Comparison of ENCODE assay signal across 1 cellular context in the genomic region with DNA sequence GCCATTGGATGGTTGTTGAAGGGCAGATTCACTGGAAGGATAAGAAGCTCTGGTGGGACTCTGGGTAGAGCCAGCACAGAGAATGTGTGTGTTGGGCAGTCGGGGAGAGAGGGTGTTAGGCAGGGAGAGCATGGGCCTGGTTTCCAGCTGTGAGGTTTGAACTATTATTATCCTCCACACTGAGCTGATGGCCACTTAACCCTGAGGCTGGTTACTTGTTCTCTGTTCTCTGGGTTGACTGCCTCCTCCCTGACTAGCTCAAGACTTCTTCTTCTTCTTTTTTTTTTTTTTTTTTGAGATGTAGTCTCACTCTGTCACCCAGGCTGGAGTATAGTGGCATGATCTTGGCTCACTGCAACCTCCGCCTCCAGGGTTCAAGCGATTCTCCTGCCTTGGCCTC. TPM values are rescaled to one million over a fixed set of nuclear protein-coding genes. Genes with fewer than 3 reads are reported as not detected.
"Had no signal": no experiment of that assay in that cellular context is flagged by ENCODE, and none has a peak within 500 bp of the region (broad histone marks: within the 10 kb centered on the region; RNA-seq: fewer than 3 reads in every experiment).

No MANE protein-coding gene starts in this region.

RNA-seq across cellular contexts. Expression of gene SOX13, which starts 17.2 kb away (rescaled TPM):
- total RNA-seq: activated B cell treated with CpG ODN at 0.5 μM for 24 hours had no signal
